Comparison of ENCODE assay signal across 1 cellular context in genomic region chr19:48965033-48965805, GRCh38.
A peak's percentile ranks its signal among the peaks of the same experiment; 100 is the strongest.
TF ChIP-seq lines count a peak whose summit lies in the region.

FTL (plus strand) TSS chr19:48965309; CDS start chr19:48965508, 199 bp downstream.

TF ChIP-seq in K562, 482 proteins besides CTCF, POLR2A, EP300 and RAD21 (continued from another document and continues in another):
- TF ChIP-seq AFF4 (CRISPR knock-in tag; IDR thresholded peaks at IDR 0.05) = peak; percentile 100
- TF ChIP-seq CREB3 (tag; conservative IDR thresholded peaks at IDR 0.05; ENCODE audit: low read depth) = 0 out of 2 replicates have a peak, but pooled peaks have one; percentile 14
- peak; percentile 57; the same call in 1 of the 2 replicates for TF ChIP-seq PTBP1 (IDR thresholded peaks at IDR 0.05; ENCODE audit: low read depth, low read length)
- TF ChIP-seq ARNT (IDR thresholded peaks at IDR 0.05) = peak in 1 of 2 experiments; percentile 88; a peak in 1 of 4 replicates
- TF ChIP-seq TCF15 (CRISPR knock-in tag; IDR thresholded peaks at IDR 0.05) = no peak
- no peak for TF ChIP-seq ATF3 (IDR thresholded peaks at IDR 0.05)
- peak; percentile 93 for TF ChIP-seq ATF3 (CRISPR knock-in tag; conservative IDR thresholded peaks at IDR 0.05)
- peak; percentile 22; the same call in 1 of the 2 replicates for TF ChIP-seq KLF13 (tag; IDR thresholded peaks at IDR 0.05; ENCODE audit: borderline replicate concordance, low read depth)
- peak; percentile 66 to 86; a peak in 1 of 4 replicates for TF ChIP-seq MLX (CRISPR knock-in tag; conservative IDR thresholded peaks at IDR 0.05)
- peak; percentile 73 to 78 for TF ChIP-seq NRF1 (conservative IDR thresholded peaks at IDR 0.05 in 1 of 2, IDR thresholded peaks at IDR 0.05 in 1 of 2)
- no peak for TF ChIP-seq MECOM (CRISPR knock-in tag; IDR thresholded peaks at IDR 0.05)
- peak; percentile 75; the same call in 1 of the 2 replicates for TF ChIP-seq ZNF830 (CRISPR knock-in tag; IDR thresholded peaks at IDR 0.05)
- TF ChIP-seq MLLT1 (IDR thresholded peaks at IDR 0.05) = peak; percentile 98
- no peak for TF ChIP-seq ZBTB11 (CRISPR knock-in tag; IDR thresholded peaks at IDR 0.05)
- no peak for TF ChIP-seq ZNF609 (CRISPR knock-in tag; IDR thresholded peaks at IDR 0.05; ENCODE audit: borderline replicate concordance)
- TF ChIP-seq ESRRA (IDR thresholded peaks at IDR 0.05; ENCODE audit: borderline replicate concordance, low read depth) = peak; percentile 66; the same call in 1 of the 2 replicates
- TF ChIP-seq ZNF699 (CRISPR knock-in tag; IDR thresholded peaks at IDR 0.05; ENCODE audit: insufficient replicate concordance) = no peak
- TF ChIP-seq L3MBTL2 (IDR thresholded peaks at IDR 0.05) = peak; percentile 14; the same call in 1 of the 2 replicates
- TF ChIP-seq NFYB (IDR thresholded peaks at IDR 0.05; ENCODE audit: extremely low read depth, insufficient read length) = peak; percentile 91
- no peak; the same call in 1 of the 2 replicates for TF ChIP-seq ZNF24 (IDR thresholded peaks at IDR 0.05)
- peak; percentile 52; the same call in 1 of the 2 replicates for TF ChIP-seq TRIM28 (IDR thresholded peaks at IDR 0.05)
- no peak for TF ChIP-seq ZBTB43 (CRISPR knock-in tag; IDR thresholded peaks at IDR 0.05)
- TF ChIP-seq CGGBP1 (CRISPR knock-in tag; IDR thresholded peaks at IDR 0.05) = peak; percentile 80; the same call in 1 of the 2 replicates
- 0 out of 2 replicates have a peak, but pooled peaks have one; percentile 16 for TF ChIP-seq LEF1 (IDR thresholded peaks at IDR 0.05)
- 0 out of 2 replicates have a peak, but pooled peaks have one; percentile 53 for TF ChIP-seq MEF2D (tag; conservative IDR thresholded peaks at IDR 0.05; ENCODE audit: low read depth)
- no peak for TF ChIP-seq CUX1 (CRISPR knock-in tag; IDR thresholded peaks at IDR 0.05)
- peak; percentile 94 for TF ChIP-seq ZBED1 (IDR thresholded peaks at IDR 0.05)
